17 cellular contexts compared by ENCODE assay signal in genomic region chr15:59166601-59167265, GRCh38. TPM values are rescaled to one million over a fixed set of nuclear protein-coding genes. Genes with fewer than 3 reads are reported as not detected.
DNase-seq lines count a peak whose midpoint lies in the region; ATAC-seq, FAIRE-seq and TF ChIP-seq lines count a peak whose summit lies in the region.
"Had no signal": no experiment of that assay in that cellular context is flagged by ENCODE, and none has a peak within 500 bp of the region (broad histone marks: within the 10 kb centered on the region; RNA-seq: fewer than 3 reads in every experiment).

No MANE protein-coding gene starts in this region.

- TF ChIP-seq EP300 in HepG2 (IDR thresholded peaks at IDR 0.05; ENCODE audit: low read depth in 2 of 2, low read length in 2 of 2), result no peak
- TF ChIP-seq EP300 in HepG2 (CRISPR knock-in tag; IDR thresholded peaks at IDR 0.05; ENCODE audit: borderline replicate concordance), result no peak

- no TSS peak for BruUV-seq in HepG2 (replicated peaks; lab: Mats Ljungman, UMichigan)

- 84% methylated on average over 10 of the region's 11 CpGs for WGBS in HepG2 (ENCODE audit: low lambda C conversion rate)
- WGBS in right lobe of liver (ENCODE audit: insufficient coverage, low coverage, low lambda C conversion rate, missing lambda C conversion rate), result 80% methylated on average over 10 of the region's 11 CpGs

- FAIRE-seq in HepG2 (lab: Jason Lieb, UNC), result no peak
- FAIRE-seq: pancreas had no signal

- CTCF ChIA-PET in HepG2 (lab: Yijun Ruan, JAX; ENCODE audit: low intra/inter-chr PET ratio, low total read pairs), result no interaction called here

- no peaks in the 10 kb centered on the region for H3K79me2 ChIP-seq in HepG2 (ENCODE audit: insufficient read depth, low read length)

- TF ChIP-seq POLR2A in HepG2 (IDR thresholded peaks at IDR 0.05; ENCODE audit: insufficient read depth in 1 of 2, low read depth in 2 of 2, low read length in 2 of 2) (no peak), right lobe of liver (IDR thresholded peaks at IDR 0.05) (no peak), vagina (IDR thresholded peaks at IDR 0.05) (no peak)

- no peaks in the 10 kb centered on the region for H4K20me1 ChIP-seq in HepG2 (ENCODE audit: insufficient read depth, low read length)

- intact Hi-C loops in HepG2 (cut with micrococcal nuclease; ENCODE audit: unreplicated experiment) (no loop called here), right lobe of liver (cut with DNase I) (no loop called here), vagina (cut with DNase I) (no loop called here)

- no peak for ATAC-seq in HepG2
- ATAC-seq in right lobe of liver, result no peak
- no peak for ATAC-seq in GM21528 (IDR thresholded peaks at IDR 0.05; ENCODE audit: low FRiP score, unreplicated experiment)
- ATAC-seq: mucosa of descending colon, SK-N-SH treated with all-trans-retinoic acid at 6 μM for 48 hours had no signal

- H3K4me3 ChIP-seq in HepG2 (replicated peaks in 1 of 3; ENCODE audit: insufficient read depth in 1 of 3, low read depth in 2 of 3, low read length in 3 of 3) (no peak overlapping the region), right lobe of liver (no peak overlapping the region), adipocyte (ENCODE audit: low read length) (no peak overlapping the region), vagina (no peak overlapping the region)
- H3K4me3 ChIP-seq: mucosa of descending colon, pancreas, upper lobe of left lung had no signal

- H3K9me3 ChIP-seq in HepG2 (ENCODE audit: low read length), result no peaks in the 10 kb centered on the region
- no peaks in the 10 kb centered on the region for H3K9me3 ChIP-seq in right lobe of liver
- H3K9me3 ChIP-seq in adipocyte (ENCODE audit: control insufficient read depth, low read length), result no peaks in the 10 kb centered on the region
- no peaks in the 10 kb centered on the region for H3K9me3 ChIP-seq in vagina
- H3K9me3 ChIP-seq: mucosa of descending colon, pancreas, upper lobe of left lung had no signal

- POLR2A ChIA-PET in HepG2 (lab: Yijun Ruan, JAX), result interaction anchor here (1.3 kb wide), 1 partner anchor 206 kb away, joined by 4 read pairs; the partner anchor contains the start of gene MYO1E

- H3K9ac ChIP-seq in HepG2 (ENCODE audit: insufficient read depth, low read depth, low read length) (no peak overlapping the region), adipocyte (ENCODE audit: low read length) (peak overlapping the region; percentile 42)

- no peak for TF ChIP-seq RAD21 in HepG2 (CRISPR knock-in tag; IDR thresholded peaks at IDR 0.05)

- DNase-seq in HepG2 (ENCODE audit: low spot score) (no peak), right lobe of liver (no peak), adipocyte (ENCODE audit: low read depth) (no peak), kidney tubule cell (ENCODE audit: low spot score) (peak; percentile 17), vagina (ENCODE audit: extremely low spot score in 2 of 2) (no peak), ecto neural progenitor cell (ENCODE audit: low spot score) (no peak), ureter (ENCODE audit: low spot score) (no peak)
- DNase-seq: activated CD8-positive, alpha-beta memory T cell treated with anti-CD3 and anti-CD28 coated beads, Interleukin-2, amount 50 U/mL, for 4 hours; activated naive CD8-positive, alpha-beta T cell treated with anti-CD3 and anti-CD28 coated beads for 36 hours; mucosa of descending colon; WERI-Rb-1 had no signal

- no peak overlapping the region for H2AFZ ChIP-seq in HepG2 (ENCODE audit: low read length)

- in situ Hi-C loops in HepG2 (cut with HindIII; ENCODE audit: extremely low pct_ligation_motif_present, low pct_unique_long_range_greater_than_20kb), result loop anchor here (5.0 to 10.0 kb wide), 2 partner anchors 248 to 326 kb away; no protein-coding TSS in a partner anchor

- no peak overlapping the region for H3K4me2 ChIP-seq in HepG2 (ENCODE audit: low read depth, low read length)

- H3K4me1 ChIP-seq in HepG2 (ENCODE audit: insufficient read depth, low read length) (peaks cover 52% of the 10 kb centered on the region), right lobe of liver (peaks cover 0 to 4% (median 0%) of the 10 kb centered on the region in 4 donors), adipocyte (ENCODE audit: control insufficient read depth, insufficient read depth, low read length) (peaks cover 60% of the 10 kb centered on the region), vagina (peaks cover 47% of the 10 kb centered on the region)

- H3K27me3 ChIP-seq in HepG2 (ENCODE audit: control insufficient read depth in 1 of 2, insufficient read depth in 2 of 2, low read length in 2 of 2), result no peaks in the 10 kb centered on the region
- H3K27me3 ChIP-seq in right lobe of liver, result no peaks in the 10 kb centered on the region
- no peaks in the 10 kb centered on the region for H3K27me3 ChIP-seq in adipocyte (replicated peaks; ENCODE audit: control insufficient read depth, insufficient read depth, low read length)
- no peaks in the 10 kb centered on the region for H3K27me3 ChIP-seq in vagina
- H3K27me3 ChIP-seq: pancreas, upper lobe of left lung had no signal

- H3K36me3 ChIP-seq in HepG2 (replicated peaks in 1 of 2; ENCODE audit: control insufficient read depth in 1 of 2, insufficient read depth in 2 of 2, low read length in 2 of 2) (peaks cover 7 to 11% of the 10 kb centered on the region in 2 experiments; a peak in 4 of 5 replicates), right lobe of liver (peaks cover 0 to 14% (median 5%) of the 10 kb centered on the region in 4 donors), adipocyte (ENCODE audit: control insufficient read depth, insufficient read depth, low read length, severe bottlenecking) (peaks cover 30% of the 10 kb centered on the region), vagina (peaks cover 0 to 8% of the 10 kb centered on the region in 2 donors)
- H3K36me3 ChIP-seq: WERI-Rb-1 had no signal

- TF ChIP-seq CTCF in HepG2 (CRISPR knock-in tag; IDR thresholded peaks at IDR 0.05) (no peak), right lobe of liver (IDR thresholded peaks at IDR 0.05) (no peak), vagina (IDR thresholded peaks at IDR 0.05) (no peak)

- H3K27ac ChIP-seq in HepG2 (ENCODE audit: extremely low read length, insufficient read depth, low read length) (peak overlapping the region; percentile 43), right lobe of liver (no peak overlapping the region), vagina (peak overlapping the region; percentile 91)
- H3K27ac ChIP-seq: pancreas, WERI-Rb-1 had no signal

TF ChIP-seq in HepG2, 621 proteins besides CTCF, POLR2A, EP300 and RAD21:
- TF ChIP-seq TEAD3 (CRISPR knock-in tag; optimal IDR thresholded peaks at IDR 0.05; ENCODE audit: borderline replicate concordance), result peak; percentile 20
- no peak for TF ChIP-seq PLSCR1 (CRISPR knock-in tag; IDR thresholded peaks at IDR 0.05; ENCODE audit: borderline replicate concordance)
- TF ChIP-seq ZNF776 (CRISPR knock-in tag; IDR thresholded peaks at IDR 0.05), result no peak

RNA-seq across cellular contexts. Expression of gene LDHAL6B, which starts 39.9 kb away (rescaled TPM):
- not detected in 2 replicates for total RNA-seq in HepG2 (2016; rRNA removed; fragmentation: Illumina TruSeq; extraction: Trizol)
- total RNA-seq in HepG2 (2016; cell fraction: cytosol; rRNA removed; fragmentation: Illumina TruSeq; extraction: Trizol; ENCODE audit: low read depth), result not detected in 2 replicates
- not detected in 2 replicates for total RNA-seq in HepG2 (2016; cell fraction: insoluble cytoplasmic fraction; rRNA removed; fragmentation: Illumina TruSeq; extraction: Trizol)
- total RNA-seq in HepG2 (2016; cell fraction: membrane; rRNA removed; fragmentation: Illumina TruSeq; extraction: Trizol), result not detected in 2 replicates
- total RNA-seq in HepG2 (2016; cell fraction: nucleus; rRNA removed; fragmentation: Illumina TruSeq; extraction: Trizol), result not detected in 2 replicates
- not detected in 2 replicates for polyA plus RNA-seq in HepG2 (2011; rRNA removed)
- not detected in 2 replicates for polyA plus RNA-seq in HepG2 (2011; cell fraction: cytosol; rRNA removed)
- polyA plus RNA-seq in HepG2 (2011; cell fraction: nucleus; rRNA removed), result not detected in 2 replicates
- not detected in 2 replicates for polyA plus RNA-seq in HepG2 (2012)
- polyA plus RNA-seq in HepG2 (2016; cell fraction: cytosol; fragmentation: Illumina TruSeq; extraction: Trizol; ENCODE audit: low read depth), result not detected in 2 replicates
- polyA plus RNA-seq in HepG2 (2016; cell fraction: insoluble cytoplasmic fraction; fragmentation: Illumina TruSeq; extraction: Trizol; ENCODE audit: low read depth), result not detected in 2 replicates
- polyA plus RNA-seq in HepG2 (2016; cell fraction: membrane; fragmentation: Illumina TruSeq; extraction: Trizol; ENCODE audit: low read depth), result not detected in 2 replicates
- polyA plus RNA-seq in HepG2 (2016; cell fraction: nucleus; fragmentation: Illumina TruSeq; extraction: Trizol; ENCODE audit: insufficient read depth, low read depth), result not detected in 2 replicates
- polyA minus RNA-seq in HepG2 (2011; rRNA and poly(A)+ RNA removed; ENCODE audit: low replicate concordance), result not detected in 2 replicates
- polyA minus RNA-seq in HepG2 (2011; cell fraction: cytosol; rRNA and poly(A)+ RNA removed), result not detected in 2 replicates
- polyA minus RNA-seq in HepG2 (2011; cell fraction: nucleus; rRNA and poly(A)+ RNA removed), result not detected in 2 replicates
- not detected for total RNA-seq in right lobe of liver
- total RNA-seq in vagina, result not detected
- not detected for total RNA-seq in ureter
- total RNA-seq: activated naive CD8-positive, alpha-beta T cell treated with anti-CD3 and anti-CD28 coated beads for 36 hours; chondrocyte; mucosa of descending colon; pancreas had no signal
- polyA plus RNA-seq: AG04450, pancreas had no signal

Comparison
In these comparisons a context has a peak if more than half of its experiments do, and no peak if none do; other contexts are left out.
1. H3K27ac ChIP-seq: peak in HepG2 (single experiment) and vagina (single experiment); none in right lobe of liver (0 of 3).